In genomic region chr4:83285022-83285387, GRCh38 we compare ENCODE assay signal across 8 cellular contexts. TPM values are rescaled to one million over a fixed set of nuclear protein-coding genes. Genes with fewer than 3 reads are reported as not detected.
DNase-seq lines count a peak whose midpoint lies in the region; ATAC-seq and TF ChIP-seq lines count a peak whose summit lies in the region.

No MANE protein-coding gene starts in this region.

- H3K4me1 Mint-ChIP-seq in progenitor cell of endocrine pancreas (ENCODE audit: low read depth), result peaks cover 18% of the 10 kb centered on the region

- TF ChIP-seq CTCF in progenitor cell of endocrine pancreas (IDR thresholded peaks at IDR 0.05; ENCODE audit: unreplicated experiment), result no peak

- peak overlapping the region; percentile 73 for H3K27ac ChIP-seq in angular gyrus (ENCODE audit: low read depth, low read length)

- H3K9me3 Mint-ChIP-seq in progenitor cell of endocrine pancreas (ENCODE audit: low read depth), result peaks cover 4% of the 10 kb centered on the region

- ATAC-seq in GM21529 (IDR thresholded peaks at IDR 0.05; ENCODE audit: unreplicated experiment) (peak; percentile 10), left ventricle myocardium superior (peak; percentile 38), GM21526 (IDR thresholded peaks at IDR 0.05; ENCODE audit: low FRiP score, unreplicated experiment) (no peak), GM19351 (IDR thresholded peaks at IDR 0.05; ENCODE audit: unreplicated experiment) (no peak)

- no peaks in the 10 kb centered on the region for H3K27me3 Mint-ChIP-seq in progenitor cell of endocrine pancreas

- no peaks in the 10 kb centered on the region for H3K36me3 Mint-ChIP-seq in progenitor cell of endocrine pancreas (ENCODE audit: insufficient read depth)

- intact Hi-C loops in left ventricle myocardium superior (cut with micrococcal nuclease), result loop anchor here (10.0 kb wide), 1 partner anchor 170 kb away; the partner anchor contains the start of genes HELQ and MRPS18C

- peak overlapping the region; percentile 92 for H3K27ac Mint-ChIP-seq in progenitor cell of endocrine pancreas

- H3K4me3 Mint-ChIP-seq in progenitor cell of endocrine pancreas (ENCODE audit: low read depth), result peak overlapping the region; percentile 91

- DNase-seq in DMS114 treated with DMSO at 0.1 percent for 48 hours (lab: John Stamatoyannopoulos, UW; ENCODE audit: unreplicated experiment), result peak; percentile 8
- peak; percentile 30 for DNase-seq in NCI-H460 (ENCODE audit: extremely low read depth, low read depth)
- DNase-seq in left ventricle myocardium superior, result no peak
- DNase-seq in progenitor cell of endocrine pancreas (ENCODE audit: low spot score, unreplicated experiment), result no peak

RNA-seq across cellular contexts. Expression of gene COQ2, which starts 0.4 kb away (rescaled TPM):
- total RNA-seq in NCI-H460 (2014; rRNA removed; shearing (Covaris generic)), result 35.7 and 40.3 TPM in 2 replicates
- polyA plus RNA-seq in NCI-H460 (2014; cell fraction: nucleus; rRNA removed), result 22.3 and 27.5 TPM in 2 replicates
- total RNA-seq in left ventricle myocardium superior, result 20.0 TPM
- total RNA-seq in progenitor cell of endocrine pancreas, result 19.2 and 20.2 TPM in 2 replicates

RNA-seq across cellular contexts. Expression of gene HPSE, which starts 49.6 kb away (rescaled TPM):
- total RNA-seq in NCI-H460 (2014; rRNA removed; shearing (Covaris generic)), result 4.4 and 4.8 TPM in 2 replicates
- polyA plus RNA-seq in NCI-H460 (2014; cell fraction: nucleus; rRNA removed), result 2.4 and 8.0 TPM in 2 replicates
- total RNA-seq in left ventricle myocardium superior (1.3 TPM), progenitor cell of endocrine pancreas (2.8 and 3.6 TPM in 2 replicates)

Comparison
In these comparisons a context has a peak if more than half of its experiments do, and no peak if none do; other contexts are left out.
1. DNase-seq: peak in DMS114 treated with DMSO at 0.1 percent for 48 hours (single experiment) and NCI-H460 (single experiment); none in left ventricle myocardium superior (single experiment) and progenitor cell of endocrine pancreas (single experiment).
2. ATAC-seq: peak in GM21529 (single experiment) and left ventricle myocardium superior (single experiment); none in GM21526 (single experiment) and GM19351 (single experiment).